Comparison of ENCODE assay signal across 16 cellular contexts in genomic region chr12:19529933-19530630, GRCh38.
DNase-seq lines count a peak whose midpoint lies in the region; ATAC-seq and TF ChIP-seq lines count a peak whose summit lies in the region.
"Had no signal": no experiment of that assay in that cellular context is flagged by ENCODE, and none has a peak within 500 bp of the region (broad histone marks: within the 10 kb centered on the region; RNA-seq: fewer than 3 reads in every experiment).

No MANE protein-coding gene starts in this region.

- 69% methylated on average over 6 of the region's 6 CpGs for WGBS in liver
- 68 to 72% methylated on average over 6 of the region's 6 CpGs for WGBS in transverse colon (ENCODE audit: low coverage in 1 of 2), 2 donors

- peaks cover 27% of the 10 kb centered on the region for H3K4me1 Mint-ChIP-seq in activated T-cell treated with anti-CD3 and anti-CD28 coated beads, Interleukin-2, amount 50 U/mL, for 72 hours (ENCODE audit: low read depth)

- H3K4me3 ChIP-seq in cardiac fibroblast (replicated peaks in 1 of 2; ENCODE audit: low read depth in 2 of 2, low read length in 2 of 2) (no peak overlapping the region), liver (ENCODE audit: low read depth in 1 of 3, low read length in 3 of 3) (no peak overlapping the region), transverse colon (no peak overlapping the region)
- H3K4me3 ChIP-seq: GM23338 had no signal

- H3K27me3 ChIP-seq in liver (ENCODE audit: control insufficient read depth in 4 of 4, insufficient read depth in 4 of 4, low read length in 3 of 4) (no peaks in the 10 kb centered on the region), transverse colon (no peaks in the 10 kb centered on the region)

- no peaks in the 10 kb centered on the region for H3K27me3 Mint-ChIP-seq in activated T-cell treated with anti-CD3 and anti-CD28 coated beads, Interleukin-2, amount 50 U/mL, for 72 hours (ENCODE audit: low read depth)

- in situ Hi-C loops in transverse colon (cut with MboI; ENCODE audit: low pct_ligation_motif_present in 1 of 4, low pct_unique_long_range_greater_than_20kb in 1 of 4, low sequenced_read_pairs in 3 of 4), result no loop called here

- peaks cover 2% of the 10 kb centered on the region in 2 donors for H3K9me3 Mint-ChIP-seq in activated T-cell treated with anti-CD3 and anti-CD28 coated beads, Interleukin-2, amount 50 U/mL, for 72 hours
- H3K9me3 Mint-ChIP-seq: GM23338 had no signal

- TF ChIP-seq EP300 in transverse colon (IDR thresholded peaks at IDR 0.05; ENCODE audit: low read depth), result no peak

- peaks cover 3 to 6% of the 10 kb centered on the region in 2 donors for H3K36me3 Mint-ChIP-seq in activated T-cell treated with anti-CD3 and anti-CD28 coated beads, Interleukin-2, amount 50 U/mL, for 72 hours (ENCODE audit: insufficient read depth in 2 of 2)

- H3K27ac Mint-ChIP-seq in activated T-cell treated with anti-CD3 and anti-CD28 coated beads, Interleukin-2, amount 50 U/mL, for 72 hours, result no peak overlapping the region
- H3K27ac Mint-ChIP-seq: activated naive CD4-positive, alpha-beta T cell treated with anti-CD3 and anti-CD28 coated beads for 36 hours; GM23338 had no signal

- H3K36me3 ChIP-seq in liver (ENCODE audit: control insufficient read depth in 4 of 4, insufficient read depth in 3 of 4, low read depth in 1 of 4, low read length in 3 of 4) (no peaks in the 10 kb centered on the region), transverse colon (no peaks in the 10 kb centered on the region)

- TF ChIP-seq POLR2A in transverse colon (IDR thresholded peaks at IDR 0.05), result no peak

- no peaks in the 10 kb centered on the region for H3K9me3 ChIP-seq in liver (ENCODE audit: control insufficient read depth in 4 of 4, low read length in 3 of 4)
- no peaks in the 10 kb centered on the region for H3K9me3 ChIP-seq in transverse colon

- no peak for ATAC-seq in activated T-cell treated with anti-CD3 and anti-CD28 coated beads, Interleukin-2, amount 50 U/mL, for 72 hours (replicated peaks in 1 of 2)
- ATAC-seq: GM23338, left cardiac atrium had no signal

- intact Hi-C loops in transverse colon (cut with DNase I; ENCODE audit: low total_unique reads), result no loop called here

- DNase-seq in AG08395 (ENCODE audit: low spot score) (peak; percentile 43), LHCN-M2 (ENCODE audit: low read depth) (peak; percentile 68), cardiac fibroblast (ENCODE audit: low read depth in 2 of 2) (peak; percentile 52 to 65), NCI-H1092 (lab: John Stamatoyannopoulos, UW) (no peak), transverse colon (no peak), HuH-7.5 (ENCODE audit: low spot score) (no peak)
- no peak for DNase-seq in activated T-cell treated with anti-CD3 and anti-CD28 coated beads, Interleukin-2, amount 50 U/mL, for 72 hours
- DNase-seq: activated naive CD4-positive, alpha-beta T cell treated with anti-CD3 and anti-CD28 coated beads for 36 hours; cortex of kidney; DND-41; left cardiac atrium; NCI-H1092 treated with DMSO at 0.1 percent for 48 hours; NCI-H526 treated with DMSO at 0.1 percent for 48 hours; Right ventricle myocardium superior had no signal

- H3K27ac ChIP-seq in liver (ENCODE audit: low read depth in 1 of 2, low read length in 2 of 2) (peak overlapping the region in 1 of 2 donors; percentile 11), transverse colon (no peak overlapping the region)

- no peak overlapping the region for H3K9ac ChIP-seq in liver (ENCODE audit: low read depth in 1 of 2, low read length in 2 of 2)

- H3K4me3 Mint-ChIP-seq in activated T-cell treated with anti-CD3 and anti-CD28 coated beads, Interleukin-2, amount 50 U/mL, for 72 hours, result no peak overlapping the region
- H3K4me3 Mint-ChIP-seq: activated naive CD4-positive, alpha-beta T cell treated with anti-CD3 and anti-CD28 coated beads for 36 hours; GM23338 had no signal

- peaks cover 3 to 20% (median 13%) of the 10 kb centered on the region in 4 donors for H3K4me1 ChIP-seq in liver (ENCODE audit: control insufficient read depth in 4 of 4, insufficient read depth in 4 of 4, low read length in 3 of 4)
- no peaks in the 10 kb centered on the region for H3K4me1 ChIP-seq in transverse colon

- no peak for TF ChIP-seq CTCF in cardiac fibroblast (IDR thresholded peaks at IDR 0.05; ENCODE audit: low read depth, low read length)
- TF ChIP-seq CTCF in liver (IDR thresholded peaks at IDR 0.05; ENCODE audit: low read depth, low read length, missing input control), result no peak
- no peak for TF ChIP-seq CTCF in transverse colon (IDR thresholded peaks at IDR 0.05)

- TF ChIP-seq RAD21 in liver (IDR thresholded peaks at IDR 0.05), result no peak

TF ChIP-seq in liver, 16 proteins besides CTCF, POLR2A, EP300 and RAD21:
- TF ChIP-seq TAF1 (conservative IDR thresholded peaks at IDR 0.05) (no peak), YY1 (IDR thresholded peaks at IDR 0.05) (no peak), ATF3 (IDR thresholded peaks at IDR 0.05) (no peak), SP1 (IDR thresholded peaks at IDR 0.05) (no peak), RXRA (IDR thresholded peaks at IDR 0.05) (no peak), JUND (IDR thresholded peaks at IDR 0.05) (peak; percentile 14 to 60), FOXA1 (IDR thresholded peaks at IDR 0.05) (no peak)

Comparison
In these comparisons a context has a peak if more than half of its experiments do, and no peak if none do; other contexts are left out.
1. DNase-seq: peak in AG08395 (single experiment), LHCN-M2 (single experiment) and cardiac fibroblast (2 of 2); none in NCI-H1092 (single experiment), activated T-cell treated with anti-CD3 and anti-CD28 coated beads, Interleukin-2, amount 50 U/mL, for 72 hours (0 of 2), transverse colon (single experiment) and HuH-7.5 (single experiment).